In genomic region chr1:61050541-61051454, GRCh38 we compare ENCODE assay signal across 8 cellular contexts. TPM values are rescaled to one million over a fixed set of nuclear protein-coding genes. Genes with fewer than 3 reads are reported as not detected.
DNase-seq lines count a peak whose midpoint lies in the region; ATAC-seq and TF ChIP-seq lines count a peak whose summit lies in the region.

No MANE protein-coding gene starts in this region.

- H3K4me3 ChIP-seq in AG04450 (ENCODE audit: low read depth, low read length) = peak overlapping the region; percentile 64
- H3K4me3 ChIP-seq in Panc1 (ENCODE audit: low read depth in 2 of 2, low read length in 2 of 2) = peak overlapping the region; percentile 70 to 76
- H3K4me3 ChIP-seq in effector memory CD4-positive, alpha-beta T cell (ENCODE audit: insufficient read depth, low read depth, low read length, poor library complexity, severe bottlenecking) = peak overlapping the region; percentile 84
- peak overlapping the region; percentile 89 for H3K4me3 ChIP-seq in thoracic aorta

- peaks cover 41% of the 10 kb centered on the region for H3K27me3 ChIP-seq in AG04450 (ENCODE audit: control insufficient read depth, insufficient read depth, low read length)
- no peaks in the 10 kb centered on the region for H3K27me3 ChIP-seq in Panc1 (ENCODE audit: control insufficient read depth, insufficient read depth, low read length)
- peaks cover 7% of the 10 kb centered on the region for H3K27me3 ChIP-seq in effector memory CD4-positive, alpha-beta T cell (replicated peaks; ENCODE audit: control insufficient read depth, insufficient read depth, low read length, poor library complexity, severe bottlenecking)
- no peaks in the 10 kb centered on the region for H3K27me3 ChIP-seq in thoracic aorta (replicated peaks; ENCODE audit: insufficient read depth)

- H3K27ac Mint-ChIP-seq in memory B cell = no peak overlapping the region

- BruUV-seq in Panc1 (replicated peaks; lab: Mats Ljungman, UMichigan) = no TSS peak

- H3K27me3 Mint-ChIP-seq in memory B cell = peaks cover 30% of the 10 kb centered on the region

- ATAC-seq in GM19395 (IDR thresholded peaks at IDR 0.05; ENCODE audit: unreplicated experiment) (peak; percentile 14), Panc1 (peak; percentile 74), memory B cell (ENCODE audit: low read depth) (peak; percentile 33), thoracic aorta (ENCODE audit: insufficient number of reproducible peaks, low FRiP score, low read depth) (peak; percentile 29)

- H3K4me3 Mint-ChIP-seq in memory B cell = peak overlapping the region; percentile 83

- H3K36me3 ChIP-seq in Panc1 (ENCODE audit: control insufficient read depth, insufficient read depth, low read length) = no peaks in the 10 kb centered on the region
- no peaks in the 10 kb centered on the region for H3K36me3 ChIP-seq in effector memory CD4-positive, alpha-beta T cell (ENCODE audit: control insufficient read depth, insufficient read depth, low read length)
- no peaks in the 10 kb centered on the region for H3K36me3 ChIP-seq in thoracic aorta

- H3K9me3 ChIP-seq in AG04450 (ENCODE audit: control insufficient read depth, insufficient read depth, low read length) (peaks cover 3% of the 10 kb centered on the region), Panc1 (ENCODE audit: control insufficient read depth, insufficient read depth, low read depth, low read length) (no peaks in the 10 kb centered on the region), thoracic aorta (no peaks in the 10 kb centered on the region)
- H3K9me3 ChIP-seq in effector memory CD4-positive, alpha-beta T cell (ENCODE audit: control insufficient read depth, low read length) = no peaks in the 10 kb centered on the region

- TF ChIP-seq CTCF in AG04450 (IDR thresholded peaks at IDR 0.05; ENCODE audit: low read depth, low read length) (no peak), Panc1 (IDR thresholded peaks at IDR 0.05) (no peak), thoracic aorta (IDR thresholded peaks at IDR 0.05) (no peak)

- H3K27ac ChIP-seq in AG04450 (ENCODE audit: low read depth, low read length) = no peak overlapping the region
- H3K27ac ChIP-seq in Panc1 (ENCODE audit: low read length) = peak overlapping the region; percentile 77
- H3K27ac ChIP-seq in effector memory CD4-positive, alpha-beta T cell (ENCODE audit: insufficient read depth, low read length, poor library complexity, severe bottlenecking) = no peak overlapping the region
- H3K27ac ChIP-seq in thoracic aorta = peak overlapping the region; percentile 98 to 99

- H3K4me1 ChIP-seq in Panc1 (ENCODE audit: control insufficient read depth, insufficient read depth, low read length) (peaks cover 33% of the 10 kb centered on the region), thoracic aorta (ENCODE audit: control insufficient read depth in 1 of 2, low read depth in 2 of 2) (peaks cover 21 to 43% of the 10 kb centered on the region in 2 donors)
- peaks cover 17% of the 10 kb centered on the region for H3K4me1 ChIP-seq in effector memory CD4-positive, alpha-beta T cell (ENCODE audit: control insufficient read depth, insufficient read depth, low read length, poor library complexity, severe bottlenecking)

- CTCF ChIA-PET in AG04450 (lab: Charles Lee) = interaction anchor here (0.6 to 4.2 kb wide), 61 partner anchors 8 to 1072 kb away, joined by 3 to 58 read pairs (median 5); partner anchors contain the start of genes NFIA and TM2D1
- CTCF ChIA-PET in Panc1 (lab: Charles Lee) = interaction anchor here (0.6 to 2.0 kb wide), 7 partner anchors 10 to 585 kb away, joined by 3 to 9 read pairs (median 6); partner anchors contain the start of gene NFIA

- POLR2A ChIA-PET in AG04450 (lab: Yijun Ruan, JAX) (interaction anchor here (0.6 to 1.6 kb wide), 2 partner anchors 27 to 34 kb away, joined by 3 to 8 read pairs; no protein-coding TSS in a partner anchor), Panc1 (lab: Charles Lee) (interaction anchor here (0.6 kb wide), 2 partner anchors 303 to 678 kb away, joined by 4 read pairs; no protein-coding TSS in a partner anchor)

- in situ Hi-C loops in Panc1 (cut with HindIII; ENCODE audit: low pct_unique_long_range_greater_than_20kb, low sequenced_read_pairs) = no loop called here

- no peaks in the 10 kb centered on the region for H3K9me3 Mint-ChIP-seq in memory B cell

- H3K4me1 Mint-ChIP-seq in memory B cell = peaks cover 11% of the 10 kb centered on the region

- no peaks in the 10 kb centered on the region for H3K36me3 Mint-ChIP-seq in memory B cell

- intact Hi-C loops in Panc1 (cut with micrococcal nuclease; ENCODE audit: unreplicated experiment) = loop anchor here (10.0 kb wide), 1 partner anchor 404 kb away; no protein-coding TSS in a partner anchor

- DNase-seq in AG04450 (ENCODE audit: low read depth, low spot score) = no peak
- no peak for DNase-seq in Panc1 (ENCODE audit: low read depth, low spot score)
- DNase-seq in effector memory CD4-positive, alpha-beta T cell = peak in 1 of 3 donors; percentile 11
- DNase-seq in memory B cell (ENCODE audit: low spot score in 2 of 2) = peak in 1 of 2 donors; percentile 24
- DNase-seq in thoracic aorta (ENCODE audit: low spot score) = no peak
- no peak for DNase-seq in NCI-H510A treated with DMSO at 0.1 percent for 48 hours (lab: John Stamatoyannopoulos, UW)
- DNase-seq in NCI-H2107 (lab: John Stamatoyannopoulos, UW) = no peak

RNA-seq across cellular contexts. Expression of gene NFIA, which starts 31.6 kb away (rescaled TPM):
- polyA plus RNA-seq in AG04450 (2011; rRNA removed) = 3.0 and 3.9 TPM in 2 replicates
- 9.6 and 11.6 TPM in 2 replicates for polyA minus RNA-seq in AG04450 (2011; rRNA and poly(A)+ RNA removed)
- total RNA-seq in Panc1 (2021; ENCODE audit: unreplicated experiment) = 20.9 TPM
- polyA plus RNA-seq in Panc1 (2012; ENCODE audit: insufficient read length) = 6.6 TPM
- total RNA-seq in thoracic aorta = 100 to 1,000 TPM in 1 of 2 donors, 10 to 100 TPM in 1; 99.8 to 118 TPM

Comparison
In these comparisons a context has a peak if more than half of its experiments do, and no peak if none do; other contexts are left out.
1. H3K27ac ChIP-seq: peak in Panc1 (single experiment) and thoracic aorta (2 of 2); none in AG04450 (single experiment) and effector memory CD4-positive, alpha-beta T cell (single experiment).
2. ATAC-seq: peak in every context shown above with its lines; median percentile 74 in Panc1; 33 in memory B cell; 29 in thoracic aorta; 14 in GM19395.
3. Peak in every context shown above with its lines, with median percentiles within 50 percentile points of each other: H3K4me3 ChIP-seq.